Comparison of ENCODE assay signal across 13 cellular contexts in the genomic region with DNA sequence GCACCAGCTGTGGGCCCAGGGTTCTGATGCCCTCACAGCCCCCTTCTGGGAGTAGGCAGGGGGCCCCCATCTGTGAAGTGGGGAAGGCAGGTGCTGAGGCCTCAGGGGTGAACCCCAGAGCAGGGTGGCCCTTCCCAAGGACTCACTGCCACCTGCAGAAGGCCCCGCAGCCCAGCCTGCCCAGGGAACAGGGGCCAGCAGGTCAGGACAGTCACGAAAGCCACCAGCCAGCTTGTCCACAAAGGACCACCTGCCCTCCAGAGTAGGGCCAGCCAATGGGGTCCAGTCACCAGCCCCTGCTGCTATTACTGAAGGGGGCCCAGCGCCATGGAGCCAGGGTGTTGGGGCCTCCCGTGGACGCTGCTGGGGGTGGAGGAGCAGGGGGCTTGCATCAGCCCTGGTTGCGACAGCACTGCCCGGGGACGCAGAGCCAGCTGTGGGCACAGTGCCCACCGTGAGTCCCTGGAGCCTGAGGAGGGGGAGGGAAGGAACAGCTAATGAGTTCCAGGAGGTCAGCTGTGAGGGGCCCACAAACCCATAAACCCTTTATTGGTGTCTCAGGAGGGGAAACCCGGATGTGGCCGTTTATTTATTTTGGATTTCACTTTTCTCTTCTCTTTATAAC. TPM values are rescaled to one million over a fixed set of nuclear protein-coding genes. Genes with fewer than 3 reads are reported as not detected.
DNase-seq lines count a peak whose midpoint lies in the region; ATAC-seq and TF ChIP-seq lines count a peak whose summit lies in the region.
"Had no signal": no experiment of that assay in that cellular context is flagged by ENCODE, and none has a peak within 500 bp of the region (broad histone marks: within the 10 kb centered on the region; RNA-seq: fewer than 3 reads in every experiment).

No MANE protein-coding gene starts in this region.

- H3K9me3 ChIP-seq in SK-N-MC (ENCODE audit: low read depth, low read length) = no peaks in the 10 kb centered on the region

- H3K9me3 Mint-ChIP-seq in activated T-cell treated with anti-CD3 and anti-CD28 coated beads, Interleukin-2, amount 50 U/mL, for 4 hours = no peaks in the 10 kb centered on the region

- ATAC-seq in activated T-cell treated with anti-CD3 and anti-CD28 coated beads, Interleukin-2, amount 50 U/mL, for 4 hours = no peak
- ATAC-seq in HG03378 (IDR thresholded peaks at IDR 0.05; ENCODE audit: unreplicated experiment) = no peak

- H3K27me3 Mint-ChIP-seq in activated T-cell treated with anti-CD3 and anti-CD28 coated beads, Interleukin-2, amount 50 U/mL, for 4 hours (ENCODE audit: low read depth) = peaks cover 4% of the 10 kb centered on the region

- H3K9ac ChIP-seq in SK-N-MC (ENCODE audit: insufficient read length) = peak overlapping the region; percentile 61

- no peaks in the 10 kb centered on the region for H3K36me3 Mint-ChIP-seq in activated T-cell treated with anti-CD3 and anti-CD28 coated beads, Interleukin-2, amount 50 U/mL, for 4 hours (ENCODE audit: insufficient read depth)

- peak overlapping the region; percentile 87 for H3K27ac ChIP-seq in SK-N-MC

- peak; percentile 47 for DNase-seq in GM04504 (ENCODE audit: low read depth)
- no peak for DNase-seq in SK-N-MC (ENCODE audit: low read depth, low spot score)
- peak; percentile 78 for DNase-seq in fibroblast of villous mesenchyme (ENCODE audit: low read depth)
- peak; percentile 75 for DNase-seq in skeletal muscle cell (ENCODE audit: low read depth)
- DNase-seq in activated T-cell treated with anti-CD3 and anti-CD28 coated beads, Interleukin-2, amount 50 U/mL, for 4 hours = no peak
- no peak for DNase-seq in KG1 (lab: John Stamatoyannopoulos, UW)
- no peak for DNase-seq in GM20000 (ENCODE audit: low spot score)
- DNase-seq: islet precursor cell; NCI-H1105 treated with DMSO at 0.1 percent for 48 hours; SHP77 treated with DMSO at 0.1 percent for 48 hours; stimulated activated naive CD4-positive, alpha-beta T cell had no signal

- no peak overlapping the region for H3K4me3 Mint-ChIP-seq in activated T-cell treated with anti-CD3 and anti-CD28 coated beads, Interleukin-2, amount 50 U/mL, for 4 hours

- peak overlapping the region; percentile 19 for H3K4me3 ChIP-seq in SK-N-MC
- H3K4me3 ChIP-seq in fibroblast of villous mesenchyme (ENCODE audit: low read depth, low read length) = no peak overlapping the region
- no peak overlapping the region for H3K4me3 ChIP-seq in skeletal muscle cell (ENCODE audit: low read depth, low read length)
- H3K4me3 ChIP-seq: dorsolateral prefrontal cortex had no signal

- TF ChIP-seq CTCF in fibroblast of villous mesenchyme (IDR thresholded peaks at IDR 0.05; ENCODE audit: insufficient read depth, low read depth, low read length) (no peak), GM20000 (IDR thresholded peaks at IDR 0.05; ENCODE audit: extremely low read depth, missing control alignments) (no peak)

- no peaks in the 10 kb centered on the region for H3K36me3 ChIP-seq in SK-N-MC (ENCODE audit: insufficient read depth, low read length)

- H3K4me1 Mint-ChIP-seq in activated T-cell treated with anti-CD3 and anti-CD28 coated beads, Interleukin-2, amount 50 U/mL, for 4 hours (ENCODE audit: low read depth) = peaks cover 3% of the 10 kb centered on the region

RNA-seq across cellular contexts. Expression of gene SNED1, which starts 11.5 kb away (rescaled TPM):
- total RNA-seq in fibroblast of villous mesenchyme = 5.5 and 6.5 TPM in 2 replicates
- total RNA-seq in activated T-cell treated with anti-CD3 and anti-CD28 coated beads, Interleukin-2, amount 50 U/mL, for 4 hours = 1 to 10 TPM in 2 of 3 donors, under 1 TPM in 1; 0.53 to 2.1 (median 1.3) TPM

Comparison
In these comparisons a context has a peak if more than half of its experiments do, and no peak if none do; other contexts are left out.
1. DNase-seq: peak in GM04504 (single experiment), fibroblast of villous mesenchyme (single experiment) and skeletal muscle cell (single experiment); none in SK-N-MC (single experiment), activated T-cell treated with anti-CD3 and anti-CD28 coated beads, Interleukin-2, amount 50 U/mL, for 4 hours (single experiment), KG1 (single experiment) and GM20000 (single experiment).